In genomic region chr5:18674171-18674570, GRCh38 we compare ENCODE assay signal across 6 cellular contexts.
DNase-seq lines count a peak whose midpoint lies in the region; TF ChIP-seq lines count a peak whose summit lies in the region.
"Not testable (repeated sequence)": the region's sequence is repeated elsewhere in the genome, so short reads cannot be mapped to it uniquely, and the experiment has no call there.

No MANE protein-coding gene starts in this region.

- not testable (repeated sequence) for H3K27me3 Mint-ChIP-seq in H9 (ENCODE audit: low read depth); endodermal cell (ENCODE audit: insufficient read depth)

- H3K27ac ChIP-seq in H9 (ENCODE audit: insufficient read length, low read depth, low read length); HUES64 (ENCODE audit: low read depth, low read length); endodermal cell (ENCODE audit: low read depth, low read length); mesendoderm (ENCODE audit: low read depth, low read length): not testable (repeated sequence)

- H4K5ac ChIP-seq in H9 (ENCODE audit: insufficient read length, low read depth, low read length); mesendoderm (ENCODE audit: low read length): not testable (repeated sequence)

- not testable (repeated sequence) for H3T11ph ChIP-seq in H9 (ENCODE audit: low read length)

- not testable (repeated sequence) for H3K36me3 ChIP-seq in ES-I3 (ENCODE audit: insufficient read depth, low read length); HUES64 (ENCODE audit: insufficient read depth, low read length); endodermal cell (ENCODE audit: control insufficient read depth, insufficient read depth, low read length); iPS-15b (ENCODE audit: control insufficient read depth, insufficient read depth, low read length); mesendoderm (ENCODE audit: control insufficient read depth, insufficient read depth, low read length)

- not testable (repeated sequence) for H4K20me1 ChIP-seq in H9 (ENCODE audit: control insufficient read depth, insufficient read depth, insufficient read length)

- WGBS in H9 (ENCODE audit: extremely low coverage, insufficient read length, low lambda C conversion rate) = no CpG with 5 or more reads among the region's 4 CpGs
- 18% methylated on average over 3 of the region's 4 CpGs for WGBS in HUES64
- 49% methylated on average over 2 of the region's 4 CpGs; no CpG with 5 or more reads in 1 of the 2 experiments for WGBS in endodermal cell (ENCODE audit: insufficient coverage in 1 of 2, insufficient read length in 1 of 2), 2 experiments
- no CpG with 5 or more reads among the region's 4 CpGs for WGBS in mesendoderm (ENCODE audit: extremely low coverage, insufficient coverage, low lambda C conversion rate)

- not testable (repeated sequence) for H2BK15ac ChIP-seq in H9 (ENCODE audit: low read depth, low read length); mesendoderm (replicated peaks; ENCODE audit: low read depth)

- not testable (repeated sequence) for H3K27me3 ChIP-seq in H9 (ENCODE audit: insufficient read depth, low read length); HUES64 (ENCODE audit: insufficient read depth, low read length); endodermal cell (ENCODE audit: control insufficient read depth, insufficient read depth, low read length, poor library complexity, severe bottlenecking); iPS-15b (ENCODE audit: control insufficient read depth, insufficient read depth, low read length); mesendoderm (ENCODE audit: insufficient read depth, low read length, poor library complexity)

- peak overlapping the region in 1 of 2 experiments; percentile 86; a peak in 2 of 5 replicates for H3K4me3 Mint-ChIP-seq in H9
- H3K4me3 Mint-ChIP-seq in endodermal cell = peak overlapping the region; percentile 89

- not testable (repeated sequence) for H4K8ac ChIP-seq in H9 (replicated peaks; ENCODE audit: insufficient read length, low read depth, low read length); mesendoderm (ENCODE audit: low read depth, low read length)

- not testable (repeated sequence) for TF ChIP-seq CTCF in H9 (conservative IDR thresholded peaks at IDR 0.05); endodermal cell (conservative IDR thresholded peaks at IDR 0.05)

- H2BK12ac ChIP-seq in H9 (ENCODE audit: insufficient read length, low read depth, low read length) = not testable (repeated sequence)

- not testable (repeated sequence) for H4K91ac ChIP-seq in H9 (ENCODE audit: insufficient read length, low read depth, low read length)

- peaks cover 0 to 23% (median 2%) of the 10 kb centered on the region in 3 experiments; a peak in 4 of 7 replicates for H3K36me3 Mint-ChIP-seq in H9 (ENCODE audit: insufficient read depth in 1 of 3, low read depth in 3 of 3)
- not testable (repeated sequence) for H3K36me3 Mint-ChIP-seq in endodermal cell (ENCODE audit: low read depth)

- H3K4ac ChIP-seq in H9 (ENCODE audit: low read depth, low read length); mesendoderm (ENCODE audit: low read depth, low read length): not testable (repeated sequence)

- not testable (repeated sequence) for H3K14ac ChIP-seq in H9 (ENCODE audit: insufficient read depth, low read length)

- H3K4me1 Mint-ChIP-seq in H9 (peaks cover 12 to 44% of the 10 kb centered on the region in 2 experiments), endodermal cell (peaks cover 30% of the 10 kb centered on the region)

- not testable (repeated sequence) for H2AK5ac ChIP-seq in H9 (ENCODE audit: insufficient read length, low read length); mesendoderm (ENCODE audit: low read length)

- not testable (repeated sequence) for H2AFZ ChIP-seq in H9 (ENCODE audit: low read length)

- not testable (repeated sequence) for H2BK120ac ChIP-seq in H9 (ENCODE audit: low read depth, low read length, poor library complexity, severe bottlenecking); mesendoderm (ENCODE audit: low read depth, low read length)

- peak overlapping the region in 1 of 3 experiments; percentile 98; a peak in 2 of 7 replicates for H3K27ac Mint-ChIP-seq in H9
- H3K27ac Mint-ChIP-seq in endodermal cell = peak overlapping the region; percentile 82

- not testable (repeated sequence) for H3K18ac ChIP-seq in H9 (ENCODE audit: insufficient read length, low read depth, low read length); mesendoderm (ENCODE audit: low read length)

- H3K56ac ChIP-seq in H9 (ENCODE audit: insufficient read length, low read depth, low read length); mesendoderm (ENCODE audit: low read length): not testable (repeated sequence)

- H3K9me3 Mint-ChIP-seq in H9, endodermal cell: not testable (repeated sequence)

- not testable (repeated sequence) for H2BK5ac ChIP-seq in H9 (ENCODE audit: insufficient read length, low read length); mesendoderm (ENCODE audit: low read length)

- H3K4me2 ChIP-seq in H9 (ENCODE audit: insufficient read depth, insufficient read length, low read length) = peak overlapping the region; percentile 6
- H3K4me2 ChIP-seq in mesendoderm (ENCODE audit: low read length) = not testable (repeated sequence)

- H3K4me3 ChIP-seq in HUES64 (ENCODE audit: low read length) (peak overlapping the region; percentile 33), iPS-15b (ENCODE audit: low read depth, low read length) (peak overlapping the region; percentile 73)
- H3K4me3 ChIP-seq in endodermal cell (ENCODE audit: low read length); mesendoderm (ENCODE audit: low read length): not testable (repeated sequence)

- H3K23ac ChIP-seq in H9 (ENCODE audit: insufficient read length, low read depth, low read length); mesendoderm (ENCODE audit: low read length): not testable (repeated sequence)

- DNase-seq in H9 (peak; percentile 78), endodermal cell (peak; percentile 76), mesendoderm (peak; percentile 77)

- H3K4me1 ChIP-seq in ES-I3 (ENCODE audit: insufficient read depth, low read length) (peaks cover 21% of the 10 kb centered on the region), HUES64 (ENCODE audit: insufficient read depth, low read length) (peaks cover 29% of the 10 kb centered on the region), iPS-15b (ENCODE audit: control insufficient read depth, insufficient read depth, low read length) (peaks cover 21% of the 10 kb centered on the region)
- not testable (repeated sequence) for H3K4me1 ChIP-seq in H9 (ENCODE audit: insufficient read depth, low read length); endodermal cell (ENCODE audit: control insufficient read depth, insufficient read depth, low read length); mesendoderm (ENCODE audit: control insufficient read depth, low read depth, low read length)

- H3K9me3 ChIP-seq in ES-I3 (ENCODE audit: control insufficient read depth, insufficient read depth, low read length); H9 (ENCODE audit: control insufficient read depth, low read depth, low read length); HUES64 (ENCODE audit: insufficient read depth, low read depth, low read length); endodermal cell (ENCODE audit: control insufficient read depth, low read length); iPS-15b (ENCODE audit: control insufficient read depth, insufficient read depth, low read length): not testable (repeated sequence)

- H3K79me2 ChIP-seq in H9 (ENCODE audit: insufficient read depth, low read length); mesendoderm (ENCODE audit: control insufficient read depth, insufficient read depth, low read length): not testable (repeated sequence)

- not testable (repeated sequence) for H2BK20ac ChIP-seq in H9 (ENCODE audit: low read depth, low read length, poor library complexity, severe bottlenecking)

- H3K79me1 ChIP-seq in H9 (ENCODE audit: insufficient read depth, low read depth, low read length, poor library complexity, severe bottlenecking); mesendoderm (ENCODE audit: low read length): not testable (repeated sequence)

- H3K9ac ChIP-seq in ES-I3 (ENCODE audit: low read depth, low read length) (peak overlapping the region; percentile 85; the same call in 1 of the 2 replicates), HUES64 (ENCODE audit: low read depth, low read length) (0 out of 2 replicates have a peak overlapping the region, but pooled peaks have one; percentile 4), iPS-15b (ENCODE audit: low read depth, low read length) (peak overlapping the region; percentile 96)
- H3K9ac ChIP-seq in H9 (ENCODE audit: extremely low read depth, insufficient read length, low read length); endodermal cell (ENCODE audit: extremely low read depth, low read length, poor library complexity, severe bottlenecking); mesendoderm (ENCODE audit: low read length): not testable (repeated sequence)

- not testable (repeated sequence) for H3K23me2 ChIP-seq in H9 (ENCODE audit: insufficient read length, low read depth, low read length, poor library complexity, severe bottlenecking)
